Comparison of ENCODE assay signal across 21 cellular contexts in genomic region chr10:83516788-83517187, GRCh38.
DNase-seq lines count a peak whose midpoint lies in the region; ATAC-seq and TF ChIP-seq lines count a peak whose summit lies in the region.
"Had no signal": no experiment of that assay in that cellular context is flagged by ENCODE, and none has a peak within 500 bp of the region (broad histone marks: within the 10 kb centered on the region; RNA-seq: fewer than 3 reads in every experiment).

No MANE protein-coding gene starts in this region.

- intact Hi-C loops in cardiac septum (cut with DNase I) = no loop called here

- no peak overlapping the region for H3K4me3 Mint-ChIP-seq in mesothelial cell of epicardium
- H3K4me3 Mint-ChIP-seq: CD8-positive, alpha-beta memory T cell; T-helper 1 cell treated with Interleukin-12 subunit alpha and Interleukin-12 subunit beta and Interleukin-4 antibody, amounts not matched to agents 30 μg/mL and 1 μg/mL, for 36 hours had no signal

- peak; percentile 3 for DNase-seq in NCI-H1694 treated with DMSO at 0.1 percent for 48 hours (lab: John Stamatoyannopoulos, UW)
- no peak for DNase-seq in NCI-H1694 (lab: John Stamatoyannopoulos, UW)
- DNase-seq in DMS 273 (lab: John Stamatoyannopoulos, UW; ENCODE audit: unreplicated experiment) = peak; percentile 67
- peak; percentile 86 for DNase-seq in SK-N-DZ (ENCODE audit: low spot score)
- DNase-seq in mesothelial cell of epicardium (ENCODE audit: low spot score in 2 of 2, unreplicated experiment in 2 of 2) = no peak
- DNase-seq in kidney glomerular epithelial cell (lab: John Stamatoyannopoulos, UW) = no peak
- DNase-seq in cardiac septum (ENCODE audit: low spot score) = no peak
- DNase-seq: Calu3; CD8-positive, alpha-beta memory T cell; EL; GF-D8; IMR-90; NCI-H1105; NCI-H146; NCI-H2081; NCI-H345; NCI-H526; Peyer's patch; SJCRH30 had no signal

- TF ChIP-seq CTCF in mesothelial cell of epicardium (IDR thresholded peaks at IDR 0.05; ENCODE audit: unreplicated experiment) = no peak

- H3K36me3 Mint-ChIP-seq in mesothelial cell of epicardium = peaks cover 5% of the 10 kb centered on the region
- H3K36me3 Mint-ChIP-seq: CD8-positive, alpha-beta memory T cell had no signal

- no peak for ATAC-seq in GM18870 (IDR thresholded peaks at IDR 0.05; ENCODE audit: unreplicated experiment)

- peaks cover 27% of the 10 kb centered on the region for H3K4me1 Mint-ChIP-seq in mesothelial cell of epicardium
- H3K4me1 Mint-ChIP-seq: CD8-positive, alpha-beta memory T cell had no signal

- peaks cover 12% of the 10 kb centered on the region for H3K9me3 Mint-ChIP-seq in mesothelial cell of epicardium

- H3K27ac Mint-ChIP-seq in mesothelial cell of epicardium = peak overlapping the region; percentile 11
- H3K27ac Mint-ChIP-seq: CD8-positive, alpha-beta memory T cell; T-helper 1 cell treated with Interleukin-12 subunit alpha and Interleukin-12 subunit beta and Interleukin-4 antibody, amounts not matched to agents 30 μg/mL and 1 μg/mL, for 36 hours had no signal

- H3K27me3 Mint-ChIP-seq in mesothelial cell of epicardium (ENCODE audit: low read depth) = no peaks in the 10 kb centered on the region
- H3K27me3 Mint-ChIP-seq: CD8-positive, alpha-beta memory T cell had no signal

Comparison
In these comparisons a context has a peak if more than half of its experiments do, and no peak if none do; other contexts are left out.
1. DNase-seq: peak in NCI-H1694 treated with DMSO at 0.1 percent for 48 hours (single experiment), DMS 273 (single experiment) and SK-N-DZ (single experiment); none in NCI-H1694 (single experiment), mesothelial cell of epicardium (0 of 2), kidney glomerular epithelial cell (single experiment) and cardiac septum (single experiment).